11 cellular contexts compared by ENCODE assay signal in genomic region chr3:143348486-143349327, GRCh38.
DNase-seq lines count a peak whose midpoint lies in the region; ATAC-seq and TF ChIP-seq lines count a peak whose summit lies in the region.
"Had no signal": no experiment of that assay in that cellular context is flagged by ENCODE, and none has a peak within 500 bp of the region (broad histone marks: within the 10 kb centered on the region; RNA-seq: fewer than 3 reads in every experiment).

No MANE protein-coding gene starts in this region.

- H3K4me1 Mint-ChIP-seq in CD8-positive, alpha-beta T cell (ENCODE audit: low read depth) = peaks cover 40% of the 10 kb centered on the region
- peaks cover 53 to 56% of the 10 kb centered on the region in 2 donors for H3K4me1 Mint-ChIP-seq in immature natural killer cell

- no peak for TF ChIP-seq CTCF in CD8-positive, alpha-beta T cell (IDR thresholded peaks at IDR 0.05)
- peak; percentile 39 for TF ChIP-seq CTCF in GM13977 (IDR thresholded peaks at IDR 0.05; ENCODE audit: extremely low read depth, insufficient read depth, missing control alignments)

- H3K27ac Mint-ChIP-seq in CD8-positive, alpha-beta T cell = peak overlapping the region; percentile 16
- H3K27ac Mint-ChIP-seq in immature natural killer cell = peak overlapping the region in 5 of 6 donors; percentile 4 to 79 (median 32)

- no peaks in the 10 kb centered on the region for H3K27me3 Mint-ChIP-seq in CD8-positive, alpha-beta T cell (ENCODE audit: low read depth)
- no peaks in the 10 kb centered on the region for H3K27me3 Mint-ChIP-seq in immature natural killer cell (ENCODE audit: low read depth in 3 of 3)

- peak overlapping the region; percentile 46 for H3K4me3 Mint-ChIP-seq in CD8-positive, alpha-beta T cell
- H3K4me3 Mint-ChIP-seq in immature natural killer cell = peak overlapping the region; percentile 36 to 71 (median 62)

- in situ Hi-C loops in GM13977 (cut with MboI; ENCODE audit: low pct_unique_long_range_greater_than_20kb, low sequenced_read_pairs, unreplicated experiment) = no loop called here

- no peaks in the 10 kb centered on the region for H3K36me3 Mint-ChIP-seq in CD8-positive, alpha-beta T cell
- H3K36me3 Mint-ChIP-seq in immature natural killer cell = peaks cover 6 to 16% (median 8%) of the 10 kb centered on the region in 3 donors

- no peak overlapping the region for H3K27ac ChIP-seq in CD8-positive, alpha-beta T cell (ENCODE audit: low read depth, low read length)
- H3K27ac ChIP-seq: breast epithelium, gastrocnemius medialis had no signal

- no peaks in the 10 kb centered on the region for H3K9me3 ChIP-seq in CD8-positive, alpha-beta T cell (ENCODE audit: low read length)
- H3K9me3 ChIP-seq: breast epithelium, gastrocnemius medialis had no signal

- peaks cover 23% of the 10 kb centered on the region for H3K4me1 ChIP-seq in CD8-positive, alpha-beta T cell (ENCODE audit: insufficient read depth, low read length)
- H3K4me1 ChIP-seq: breast epithelium, gastrocnemius medialis had no signal

- no peak overlapping the region for H3K4me3 ChIP-seq in CD8-positive, alpha-beta T cell (ENCODE audit: low read depth, low read length)
- H3K4me3 ChIP-seq: breast epithelium, gastrocnemius medialis had no signal

- H3K27me3 ChIP-seq in CD8-positive, alpha-beta T cell (ENCODE audit: insufficient read depth, low read length) = no peaks in the 10 kb centered on the region
- H3K27me3 ChIP-seq: breast epithelium, gastrocnemius medialis had no signal

- CTCF ChIA-PET in CD8-positive, alpha-beta T cell (lab: Charles Lee) = interaction anchor here (0.9 to 1.6 kb wide), 6 partner anchors 11 to 47 kb away, joined by 3 to 4 read pairs (median 4); no protein-coding TSS in a partner anchor

- no peaks in the 10 kb centered on the region for H3K9me3 Mint-ChIP-seq in CD8-positive, alpha-beta T cell
- H3K9me3 Mint-ChIP-seq in immature natural killer cell = no peaks in the 10 kb centered on the region

- ATAC-seq in CD8-positive, alpha-beta T cell = peak; percentile 51
- ATAC-seq in SK-N-SH treated with all-trans-retinoic acid at 6 μM for 48 hours = peak; percentile 82
- ATAC-seq: gastrocnemius medialis, Right ventricle myocardium inferior had no signal

- intact Hi-C loops in CD8-positive, alpha-beta T cell (cut with DNase I, micrococcal nuclease) = no loop called here

- no peaks in the 10 kb centered on the region for H3K36me3 ChIP-seq in CD8-positive, alpha-beta T cell (ENCODE audit: insufficient read depth, low read length)
- H3K36me3 ChIP-seq: breast epithelium, gastrocnemius medialis had no signal

- POLR2A ChIA-PET in CD8-positive, alpha-beta T cell (lab: Charles Lee) = interaction anchor here (1.1 to 2.1 kb wide), 2 partner anchors 15 to 228 kb away, joined by 5 to 8 read pairs; no protein-coding TSS in a partner anchor

- DNase-seq in CD8-positive, alpha-beta T cell = no peak
- DNase-seq in GM13977 (ENCODE audit: low spot score) (no peak), immature natural killer cell (peak; percentile 9 to 20 (median 12)), kidney glomerular epithelial cell (lab: John Stamatoyannopoulos, UW) (no peak), AG08395 (ENCODE audit: low spot score) (no peak)
- DNase-seq in stimulated activated CD4-positive, alpha-beta T cell treated with anti-CD3 and anti-CD28 coated beads, Interleukin-12 subunit alpha, Interleukin-12 subunit beta, amount 100 ng/mL, for 4 hours = no peak
- DNase-seq: gastrocnemius medialis, NCI-H1105 treated with DMSO at 0.1 percent for 48 hours had no signal

TF ChIP-seq in SK-N-SH treated with all-trans-retinoic acid at 6 μM for 48 hours, 23 proteins besides CTCF, POLR2A, EP300 and RAD21:
- TF ChIP-seq ZFP30 (CRISPR knock-in tag; IDR thresholded peaks at IDR 0.05) = no peak
TF ChIP-seq in SK-N-SH treated with all-trans-retinoic acid at 6 μM for 48 hours: peak in this region for 0.

Comparison
In these comparisons a context has a peak if more than half of its experiments do, and no peak if none do; other contexts are left out.
1. DNase-seq: peak in immature natural killer cell (3 of 3); none in CD8-positive, alpha-beta T cell (0 of 7), GM13977 (single experiment), stimulated activated CD4-positive, alpha-beta T cell treated with anti-CD3 and anti-CD28 coated beads, Interleukin-12 subunit alpha, Interleukin-12 subunit beta, amount 100 ng/mL, for 4 hours (single experiment), kidney glomerular epithelial cell (single experiment) and AG08395 (single experiment).